17 cellular contexts compared by ENCODE assay signal in the genomic region with DNA sequence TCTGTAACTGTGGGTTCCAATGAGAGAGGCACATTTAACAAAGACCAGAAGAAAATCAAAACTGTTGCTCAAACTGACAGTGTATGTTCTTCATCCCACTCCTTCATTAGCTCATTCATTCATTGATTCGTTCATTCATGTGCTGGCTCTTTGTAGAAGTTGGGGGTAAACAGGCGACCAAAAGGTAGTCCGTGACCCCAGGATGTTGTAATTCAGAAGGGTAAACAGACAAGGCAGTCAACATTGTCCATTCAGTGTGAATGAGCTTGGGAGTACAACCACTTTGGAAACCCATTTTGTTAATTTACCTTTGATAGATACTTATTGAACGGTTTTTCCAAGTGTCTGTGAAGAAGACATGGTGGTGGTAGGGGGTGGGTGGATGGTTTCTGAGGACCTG. TPM values are rescaled to one million over a fixed set of nuclear protein-coding genes. Genes with fewer than 3 reads are reported as not detected.
A peak's percentile ranks its signal among the peaks of the same experiment; 100 is the strongest.
DNase-seq lines count a peak whose midpoint lies in the region; ATAC-seq and TF ChIP-seq lines count a peak whose summit lies in the region.
"Had no signal": no experiment of that assay in that cellular context is flagged by ENCODE, and none has a peak within 500 bp of the region (broad histone marks: within the 10 kb centered on the region; RNA-seq: fewer than 3 reads in every experiment).

No MANE protein-coding gene starts in this region.

- H3K9me3 ChIP-seq in AG04450 (ENCODE audit: control insufficient read depth, insufficient read depth, low read length) (no peaks in the 10 kb centered on the region), hepatocyte (ENCODE audit: low read depth) (no peaks in the 10 kb centered on the region), A673 (ENCODE audit: low read depth, low read length, poor library complexity, severe bottlenecking) (no peaks in the 10 kb centered on the region)

- no peaks in the 10 kb centered on the region for H3K36me3 Mint-ChIP-seq in activated CD4-positive, alpha-beta memory T cell treated with anti-CD3 and anti-CD28 coated beads for 36 hours
- H3K36me3 Mint-ChIP-seq: stimulated activated naive B cell treated with anti-CD40 and anti-IgM and Interleukin-4, amounts not matched to agents 10 μg/mL and 1 μg/mL and 100 μg/mL, for 72 hours had no signal

- no peak overlapping the region for H3K4me2 ChIP-seq in hepatocyte
- H3K4me2 ChIP-seq: PC-9 had no signal

- no peak overlapping the region for H3K4me3 Mint-ChIP-seq in activated CD4-positive, alpha-beta memory T cell treated with anti-CD3 and anti-CD28 coated beads for 36 hours
- H3K4me3 Mint-ChIP-seq: stimulated activated naive B cell treated with anti-CD40 and anti-IgM and Interleukin-4, amounts not matched to agents 10 μg/mL and 1 μg/mL and 100 μg/mL, for 72 hours had no signal

- POLR2A ChIA-PET in AG04450 (lab: Yijun Ruan, JAX), result interaction anchor here (0.8 to 1.6 kb wide), 4 partner anchors 9 to 25 kb away, joined by 3 to 5 read pairs (median 4); a partner anchor contains a TSS
- POLR2A ChIA-PET in activated CD4-positive, alpha-beta memory T cell treated with anti-CD3 and anti-CD28 coated beads for 36 hours (lab: Charles Lee), result no interaction called here
- POLR2A ChIA-PET in A673 (lab: Charles Lee; ENCODE audit: low non-redundant PET), result no interaction called here

- H3K27ac Mint-ChIP-seq in activated CD4-positive, alpha-beta memory T cell treated with anti-CD3 and anti-CD28 coated beads for 36 hours, result peak overlapping the region; percentile 88
- H3K27ac Mint-ChIP-seq: stimulated activated naive B cell treated with anti-CD40 and anti-IgM and Interleukin-4, amounts not matched to agents 10 μg/mL and 1 μg/mL and 100 μg/mL, for 72 hours had no signal

- no peaks in the 10 kb centered on the region for H3K9me3 Mint-ChIP-seq in activated CD4-positive, alpha-beta memory T cell treated with anti-CD3 and anti-CD28 coated beads for 36 hours

- H3K27me3 Mint-ChIP-seq in activated CD4-positive, alpha-beta memory T cell treated with anti-CD3 and anti-CD28 coated beads for 36 hours, result no peaks in the 10 kb centered on the region

- CTCF ChIA-PET in AG04450 (lab: Charles Lee) (interaction anchor here (1.2 to 1.9 kb wide), 2 partner anchors 13 to 22 kb away, joined by 3 to 26 read pairs; no protein-coding TSS in a partner anchor), A673 (lab: Charles Lee) (no interaction called here)
- CTCF ChIA-PET in activated CD4-positive, alpha-beta memory T cell treated with anti-CD3 and anti-CD28 coated beads for 36 hours (lab: Charles Lee), result interaction anchor here (1.5 to 2.6 kb wide), 3 partner anchors 12 to 18 kb away, joined by 5 to 12 read pairs (median 11); no protein-coding TSS in a partner anchor

- H3K9me2 ChIP-seq in hepatocyte (replicated peaks; ENCODE audit: insufficient read depth), result no peaks in the 10 kb centered on the region

- peaks cover 76% of the 10 kb centered on the region for H3K4me1 Mint-ChIP-seq in activated CD4-positive, alpha-beta memory T cell treated with anti-CD3 and anti-CD28 coated beads for 36 hours (ENCODE audit: low read depth)

- H3K4me1 ChIP-seq in hepatocyte (ENCODE audit: insufficient read depth), result peaks cover 7% of the 10 kb centered on the region
- H3K4me1 ChIP-seq in A673 (ENCODE audit: insufficient read depth, low read length, poor library complexity, severe bottlenecking), result peaks cover 30% of the 10 kb centered on the region

- H2AFZ ChIP-seq in hepatocyte, result no peak overlapping the region
- H2AFZ ChIP-seq: PC-9 had no signal

- H3K36me3 ChIP-seq in hepatocyte (replicated peaks; ENCODE audit: insufficient read depth, low read depth), result no peaks in the 10 kb centered on the region
- no peaks in the 10 kb centered on the region for H3K36me3 ChIP-seq in A673 (ENCODE audit: insufficient read depth, low read length, poor library complexity, severe bottlenecking)

- no peaks in the 10 kb centered on the region for H4K20me1 ChIP-seq in hepatocyte (ENCODE audit: insufficient read depth, poor library complexity, severe bottlenecking)

- H3K27ac ChIP-seq in AG04450 (ENCODE audit: low read depth, low read length) (peak overlapping the region; percentile 98), hepatocyte (peak overlapping the region; percentile 48), A673 (ENCODE audit: low read depth, low read length, poor library complexity, severe bottlenecking) (no peak overlapping the region)
- H3K27ac ChIP-seq: C4-2B, dorsolateral prefrontal cortex, PC-9 had no signal

- TF ChIP-seq CTCF in AG04450 (IDR thresholded peaks at IDR 0.05; ENCODE audit: low read depth, low read length) (no peak), GM12865 (IDR thresholded peaks at IDR 0.05; ENCODE audit: insufficient read depth, low read depth, low read length, missing control alignments) (no peak), hepatocyte (IDR thresholded peaks at IDR 0.05; ENCODE audit: poor library complexity) (no peak), A673 (conservative IDR thresholded peaks at IDR 0.05; ENCODE audit: low read depth, low read length) (no peak)

- H3K79me2 ChIP-seq in hepatocyte, result no peaks in the 10 kb centered on the region

- no peak overlapping the region for H3K4me3 ChIP-seq in AG04450 (ENCODE audit: low read depth, low read length)
- H3K4me3 ChIP-seq in GM12865 (ENCODE audit: low read depth, low read length), result peak overlapping the region; percentile 15; the same call in 1 of the 2 replicates
- H3K4me3 ChIP-seq in hepatocyte, result no peak overlapping the region
- no peak overlapping the region for H3K4me3 ChIP-seq in A673 (ENCODE audit: low read depth, low read length, poor library complexity, severe bottlenecking)
- H3K4me3 ChIP-seq: dorsolateral prefrontal cortex, PC-9 had no signal

- intact Hi-C loops in activated CD4-positive, alpha-beta memory T cell treated with anti-CD3 and anti-CD28 coated beads for 36 hours (cut with micrococcal nuclease), result loop anchor here (1.0 to 10.0 kb wide), 3 partner anchors 7 to 1648 kb away; a partner anchor contains a TSS
- intact Hi-C loops in A673 (cut with micrococcal nuclease; ENCODE audit: unreplicated experiment), result no loop called here

- ATAC-seq in HG03378 (IDR thresholded peaks at IDR 0.05; ENCODE audit: unreplicated experiment), result no peak

- H3K27me3 ChIP-seq in AG04450 (ENCODE audit: control insufficient read depth, insufficient read depth, low read length), result no peaks in the 10 kb centered on the region
- no peaks in the 10 kb centered on the region for H3K27me3 ChIP-seq in hepatocyte
- peaks cover 7% of the 10 kb centered on the region for H3K27me3 ChIP-seq in A673 (replicated peaks; ENCODE audit: insufficient read depth, low read depth, low read length, poor library complexity)
- H3K27me3 ChIP-seq: dorsolateral prefrontal cortex had no signal

- no peak for DNase-seq in AG04450 (ENCODE audit: low read depth, low spot score)
- no peak for DNase-seq in GM12865 (ENCODE audit: low read depth)
- DNase-seq in activated CD4-positive, alpha-beta memory T cell treated with anti-CD3 and anti-CD28 coated beads for 36 hours, result no peak
- DNase-seq in hepatocyte (ENCODE audit: low spot score), result no peak
- DNase-seq in A673 (ENCODE audit: low spot score), result no peak
- DNase-seq in SHP77 treated with DMSO at 0.1 percent for 48 hours (lab: John Stamatoyannopoulos, UW), result no peak
- no peak for DNase-seq in foreskin melanocyte
- DNase-seq: amygdala; dorsolateral prefrontal cortex; NCI-H1092; NCI-H2227 treated with DMSO at 0.1 percent for 48 hours; PC-9; stimulated activated CD4-positive, alpha-beta T cell treated with anti-CD3 and anti-CD28 coated beads, Interleukin-2, amount 100 ng/mL, for 48 hours; stimulated activated naive B cell treated with anti-CD40 and anti-IgM and Interleukin-4, amounts not matched to agents 10 μg/mL and 1 μg/mL and 100 μg/mL, for 72 hours had no signal

- no TSS peak for BruUV-seq in A673 (replicated peaks; lab: Mats Ljungman, UMichigan)

- 63% methylated on average over 4 of the region's 4 CpGs for WGBS in hepatocyte (ENCODE audit: low lambda C conversion rate, missing lambda C conversion rate)

RNA-seq across cellular contexts. Expression of a gene that starts 26.1 kb away (rescaled TPM):
- polyA plus RNA-seq in AG04450 (2011; rRNA removed) (54.8 and 55.0 TPM in 2 replicates), hepatocyte (1.2 TPM in 2 replicates)
- polyA minus RNA-seq in AG04450 (2011; rRNA and poly(A)+ RNA removed), result 44.9 and 51.8 TPM in 2 replicates
- total RNA-seq in activated CD4-positive, alpha-beta memory T cell treated with anti-CD3 and anti-CD28 coated beads for 36 hours, result not detected
- total RNA-seq in hepatocyte (1.5 and 2.7 TPM in 2 replicates), A673 (2021) (1.3 and 2.1 TPM in 2 replicates)
- total RNA-seq: H4 had no signal
